ENCODE assay signal across 8 cellular contexts in genomic region chr1:38990746-38991637, GRCh38.
A peak's percentile ranks its signal among the peaks of the same experiment; 100 is the strongest.
DNase-seq lines count a peak whose midpoint lies in the region; ATAC-seq and TF ChIP-seq lines count a peak whose summit lies in the region.

Gene AKIRIN1, plus strand, starts transcription at chr1:38991276. Its CDS starts 105 bp downstream, at chr1:38991381.

- TF ChIP-seq CTCF in AG09319 (IDR thresholded peaks at IDR 0.05; ENCODE audit: low read depth, low read length), result no peak

- peaks cover 32% of the 10 kb centered on the region for H3K36me3 Mint-ChIP-seq in central memory CD8-positive, alpha-beta T cell (ENCODE audit: insufficient read depth)

- no peaks in the 10 kb centered on the region for H3K9me3 Mint-ChIP-seq in central memory CD8-positive, alpha-beta T cell

- no peaks in the 10 kb centered on the region for H3K27me3 Mint-ChIP-seq in central memory CD8-positive, alpha-beta T cell

- H3K4me1 Mint-ChIP-seq in central memory CD8-positive, alpha-beta T cell, result peaks cover 37% of the 10 kb centered on the region

- peak within 1 kb of the TSS; percentile 67 for H3K27ac Mint-ChIP-seq in central memory CD8-positive, alpha-beta T cell (ENCODE audit: low read depth)

- peak; percentile 94 for DNase-seq in AG09319 (ENCODE audit: extremely low read depth, low read depth)
- DNase-seq in NCI-H345 treated with DMSO at 0.1 percent for 48 hours (lab: John Stamatoyannopoulos, UW; ENCODE audit: unreplicated experiment), result peak; percentile 91
- DNase-seq in central memory CD8-positive, alpha-beta T cell (ENCODE audit: low spot score in 2 of 2), result peak; percentile 88 to 93
- DNase-seq in iris pigment epithelial cell (ENCODE audit: low read depth), result peak; percentile 98
- peak; percentile 93 to 99 for DNase-seq in stimulated activated CD4-positive, alpha-beta T cell treated with anti-CD3 and anti-CD28 coated beads, Interleukin-12 subunit alpha, Interleukin-12 subunit beta, amount 100 ng/mL, for 24 hours (ENCODE audit: low read depth in 2 of 2)

- ATAC-seq in GM19035 (IDR thresholded peaks at IDR 0.05; ENCODE audit: unreplicated experiment) (peak; percentile 97), HG03342 (IDR thresholded peaks at IDR 0.05; ENCODE audit: unreplicated experiment) (peak; percentile 90)
- peak; percentile 96 to 97 for ATAC-seq in activated CD4-positive, CD25-positive, alpha-beta regulatory T cell treated with anti-CD3 and anti-CD28 coated beads, Interleukin-2, amount 50 U/mL, for 24 hours
- ATAC-seq in central memory CD8-positive, alpha-beta T cell (replicated peaks; ENCODE audit: extremely low read depth, poor library complexity, severe bottlenecking), result peak; percentile 92

- peak within 1 kb of the TSS; percentile 81 for H3K4me3 Mint-ChIP-seq in central memory CD8-positive, alpha-beta T cell

Comparison
In these comparisons a context has a peak if more than half of its experiments do, and no peak if none do; other contexts are left out.
1. Peak in every context shown above with its lines: DNase-seq and ATAC-seq.